Comparison of ENCODE assay signal across 8 cellular contexts in the genomic region with DNA sequence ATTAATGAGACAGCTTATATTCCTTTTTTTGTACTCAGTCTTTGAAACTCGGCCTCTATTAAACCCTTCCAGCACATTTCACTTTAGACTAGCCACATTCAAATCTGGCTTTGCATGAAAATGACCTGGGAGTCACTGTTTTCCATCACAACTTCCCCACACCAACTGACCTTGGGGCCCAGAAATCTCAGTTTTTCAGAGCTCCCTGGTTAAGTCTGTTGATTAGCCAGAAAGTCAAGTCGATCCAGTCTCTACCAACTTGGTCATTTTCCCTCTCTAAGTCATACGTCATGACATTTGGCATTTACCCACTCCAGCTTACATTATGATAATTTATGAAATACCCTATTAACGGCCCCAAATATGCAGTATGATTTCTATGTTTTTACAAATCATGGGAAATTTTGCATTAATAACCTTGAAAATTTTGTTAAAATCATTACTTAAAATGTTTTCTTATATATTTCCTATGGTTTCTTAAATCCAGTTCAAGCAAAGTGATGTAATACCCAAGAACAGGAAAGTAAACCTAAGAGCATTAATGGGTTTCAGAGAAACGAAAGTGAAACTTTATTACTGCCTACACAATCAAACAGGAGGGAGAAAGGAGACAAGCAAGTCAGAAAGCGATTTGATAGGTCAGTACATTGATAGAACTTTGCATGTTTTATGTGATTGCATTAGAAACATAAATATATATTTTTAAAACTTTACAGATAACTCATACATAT.
DNase-seq lines count a peak whose midpoint lies in the region; ATAC-seq and TF ChIP-seq lines count a peak whose summit lies in the region.

No MANE protein-coding gene starts in this region.

- H3K79me2 ChIP-seq in PC-3 (ENCODE audit: low read length) = peaks cover 90% of the 10 kb centered on the region

- no peak overlapping the region for H3K4me3 ChIP-seq in PC-3 (ENCODE audit: low read length)
- H3K4me3 ChIP-seq in effector memory CD4-positive, alpha-beta T cell (ENCODE audit: insufficient read depth, low read depth, low read length, poor library complexity, severe bottlenecking) = peak overlapping the region; percentile 20

- H4K20me1 ChIP-seq in PC-3 (ENCODE audit: low read length) = no peaks in the 10 kb centered on the region

- TF ChIP-seq CTCF in PC-3 (conservative IDR thresholded peaks at IDR 0.05; ENCODE audit: low read depth, low read length) = no peak

- CTCF ChIA-PET in PC-3 (lab: Charles Lee) = no interaction called here

- peaks cover 43% of the 10 kb centered on the region for H3K4me1 Mint-ChIP-seq in activated CD4-positive, alpha-beta T cell treated with anti-CD3 and anti-CD28 coated beads, Interleukin-2, amount 10 ng/mL, durations not matched to agents 24 days and 14 days
- peaks cover 15 to 17% of the 10 kb centered on the region in 2 donors for H3K4me1 Mint-ChIP-seq in natural killer cell treated with Interleukin-12 subunit alpha and Interleukin-12 subunit beta and Interleukin-15 and Interleukin-18, amount 100 ng/mL, for 72 hours (ENCODE audit: low read depth in 2 of 2)

- H3K36me3 ChIP-seq in PC-3 (ENCODE audit: low read depth, low read length) = peaks cover 19% of the 10 kb centered on the region
- H3K36me3 ChIP-seq in effector memory CD4-positive, alpha-beta T cell (ENCODE audit: control insufficient read depth, insufficient read depth, low read length) = no peaks in the 10 kb centered on the region

- H3K9me3 Mint-ChIP-seq in activated CD4-positive, alpha-beta T cell treated with anti-CD3 and anti-CD28 coated beads, Interleukin-2, amount 10 ng/mL, durations not matched to agents 24 days and 14 days = peaks cover 15% of the 10 kb centered on the region
- H3K9me3 Mint-ChIP-seq in natural killer cell treated with Interleukin-12 subunit alpha and Interleukin-12 subunit beta and Interleukin-15 and Interleukin-18, amount 100 ng/mL, for 72 hours = no peaks in the 10 kb centered on the region

- H2AFZ ChIP-seq in PC-3 (ENCODE audit: low read length) = no peak overlapping the region

- H3K27me3 Mint-ChIP-seq in activated CD4-positive, alpha-beta T cell treated with anti-CD3 and anti-CD28 coated beads, Interleukin-2, amount 10 ng/mL, durations not matched to agents 24 days and 14 days = no peaks in the 10 kb centered on the region
- no peaks in the 10 kb centered on the region for H3K27me3 Mint-ChIP-seq in natural killer cell treated with Interleukin-12 subunit alpha and Interleukin-12 subunit beta and Interleukin-15 and Interleukin-18, amount 100 ng/mL, for 72 hours

- BruUV-seq in PC-3 (replicated peaks; lab: Mats Ljungman, UMichigan) = TSS peak; percentile 55

- ATAC-seq in HG02973 (IDR thresholded peaks at IDR 0.05; ENCODE audit: unreplicated experiment) (peak; percentile 66), PC-3 (peak; percentile 43)
- ATAC-seq in natural killer cell treated with Interleukin-12 subunit alpha and Interleukin-12 subunit beta and Interleukin-15 and Interleukin-18, amount 100 ng/mL, for 72 hours = peak; percentile 84 to 86

- H3K9me2 ChIP-seq in PC-3 (replicated peaks; ENCODE audit: low read length) = no peaks in the 10 kb centered on the region

- peak overlapping the region; percentile 59 for H3K4me2 ChIP-seq in PC-3 (ENCODE audit: low read length)

- no peaks in the 10 kb centered on the region for H3F3A ChIP-seq in PC-3 (ENCODE audit: low read length, unreplicated experiment)

- DNase-seq in activated CD4-positive, alpha-beta T cell treated with anti-CD3 and anti-CD28 coated beads, Interleukin-2, amount 10 ng/mL, durations not matched to agents 24 days and 14 days = peak; percentile 67
- DNase-seq in activated CD4-positive, alpha-beta T cell treated with anti-CD3 and anti-CD28 coated beads for 1 hour = no peak
- DNase-seq in PC-3 (no peak), HuH-7.5 (ENCODE audit: low spot score) (no peak), NCI-H1092 treated with DMSO at 0.1 percent for 48 hours (lab: John Stamatoyannopoulos, UW) (no peak)
- DNase-seq in effector memory CD4-positive, alpha-beta T cell = no peak
- no peak for DNase-seq in natural killer cell treated with Interleukin-12 subunit alpha and Interleukin-12 subunit beta and Interleukin-15 and Interleukin-18, amount 100 ng/mL, for 72 hours (ENCODE audit: low spot score)

- no peak overlapping the region for H3K27ac ChIP-seq in PC-3 (ENCODE audit: low read length)
- H3K27ac ChIP-seq in effector memory CD4-positive, alpha-beta T cell (ENCODE audit: insufficient read depth, low read length, poor library complexity, severe bottlenecking) = no peak overlapping the region

- H3K9me3 ChIP-seq in PC-3 (ENCODE audit: low read length) = no peaks in the 10 kb centered on the region
- no peaks in the 10 kb centered on the region for H3K9me3 ChIP-seq in effector memory CD4-positive, alpha-beta T cell (ENCODE audit: control insufficient read depth, low read length)

- POLR2A ChIA-PET in PC-3 (lab: Charles Lee; ENCODE audit: unreplicated experiment) = interaction anchor here (0.7 kb wide), 1 partner anchor 12 kb away, joined by 3 read pairs; no protein-coding TSS in a partner anchor

- peaks cover 21% of the 10 kb centered on the region for H3K4me1 ChIP-seq in PC-3 (ENCODE audit: insufficient read depth, low read length)
- peaks cover 3% of the 10 kb centered on the region for H3K4me1 ChIP-seq in effector memory CD4-positive, alpha-beta T cell (ENCODE audit: control insufficient read depth, insufficient read depth, low read length, poor library complexity, severe bottlenecking)

- intact Hi-C loops in activated CD4-positive, alpha-beta T cell treated with anti-CD3 and anti-CD28 coated beads, Interleukin-2, amount 10 ng/mL, durations not matched to agents 24 days and 14 days (cut with micrococcal nuclease) = loop anchor here (1.0 kb wide), 1 partner anchor 9 kb away; no protein-coding TSS in a partner anchor
- intact Hi-C loops in PC-3 (cut with micrococcal nuclease) = no loop called here

- H3K4me3 Mint-ChIP-seq in activated CD4-positive, alpha-beta T cell treated with anti-CD3 and anti-CD28 coated beads, Interleukin-2, amount 10 ng/mL, durations not matched to agents 24 days and 14 days = peak overlapping the region; percentile 56
- H3K4me3 Mint-ChIP-seq in natural killer cell treated with Interleukin-12 subunit alpha and Interleukin-12 subunit beta and Interleukin-15 and Interleukin-18, amount 100 ng/mL, for 72 hours = peak overlapping the region; percentile 71

- H3K27me3 ChIP-seq in PC-3 (ENCODE audit: low read length) = no peaks in the 10 kb centered on the region
- H3K27me3 ChIP-seq in effector memory CD4-positive, alpha-beta T cell (replicated peaks; ENCODE audit: control insufficient read depth, insufficient read depth, low read length, poor library complexity, severe bottlenecking) = no peaks in the 10 kb centered on the region

- H3K9ac ChIP-seq in PC-3 (ENCODE audit: low read length) = no peak overlapping the region

- H3K36me3 Mint-ChIP-seq in activated CD4-positive, alpha-beta T cell treated with anti-CD3 and anti-CD28 coated beads, Interleukin-2, amount 10 ng/mL, durations not matched to agents 24 days and 14 days (ENCODE audit: low read depth) = peaks cover 20% of the 10 kb centered on the region
- H3K36me3 Mint-ChIP-seq in natural killer cell treated with Interleukin-12 subunit alpha and Interleukin-12 subunit beta and Interleukin-15 and Interleukin-18, amount 100 ng/mL, for 72 hours = no peaks in the 10 kb centered on the region

- peak overlapping the region; percentile 56 for H3K27ac Mint-ChIP-seq in activated CD4-positive, alpha-beta T cell treated with anti-CD3 and anti-CD28 coated beads, Interleukin-2, amount 10 ng/mL, durations not matched to agents 24 days and 14 days
- peak overlapping the region; percentile 76 to 84 for H3K27ac Mint-ChIP-seq in natural killer cell treated with Interleukin-12 subunit alpha and Interleukin-12 subunit beta and Interleukin-15 and Interleukin-18, amount 100 ng/mL, for 72 hours
